39 cellular contexts compared by ENCODE assay signal in the genomic region with DNA sequence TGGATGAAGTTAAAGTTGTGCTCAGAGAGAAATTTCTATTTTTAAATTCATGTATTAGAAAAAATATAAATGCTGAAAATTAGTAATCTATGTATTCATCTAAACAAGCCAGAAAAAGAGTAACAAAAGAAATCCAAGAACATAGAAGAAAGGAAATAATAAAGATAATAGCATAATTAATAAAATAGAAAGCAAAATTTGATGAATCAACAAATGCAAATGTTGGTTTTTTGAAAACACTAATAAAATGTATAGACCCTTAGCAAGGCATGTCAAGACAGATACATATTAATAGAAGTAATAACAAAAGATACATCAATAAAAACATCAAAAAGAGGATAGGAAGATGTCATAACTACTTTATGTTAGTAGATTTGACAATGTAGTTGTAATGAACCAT. TPM values are rescaled to one million over a fixed set of nuclear protein-coding genes. Genes with fewer than 3 reads are reported as not detected.
"Had no signal": no experiment of that assay in that cellular context is flagged by ENCODE, and none has a peak within 500 bp of the region (broad histone marks: within the 10 kb centered on the region; RNA-seq: fewer than 3 reads in every experiment).

No MANE protein-coding gene starts in this region.

- H3K9me3 ChIP-seq: MG63 had no signal

- H3K4me3 ChIP-seq: MG63 had no signal

- DNase-seq: Karpas-422, Kasumi-1, MG63, MM.1S, MV-4-11, NCI-H1048, NCI-H1092, NCI-H1092 treated with DMSO at 0.1 percent for 48 hours, NCI-H1105, NCI-H1105 treated with DMSO at 0.1 percent for 48 hours, NCI-H1417, NCI-H1417 treated with DMSO at 0.1 percent for 48 hours, NCI-H1436, NCI-H1436 treated with DMSO at 0.1 percent for 48 hours, NCI-H146, NCI-H1694, NCI-H1694 treated with DMSO at 0.1 percent for 48 hours, NCI-H187, NCI-H187 treated with DMSO at 0.1 percent for 48 hours, NCI-H1930, NCI-H2029, NCI-H2029 treated with DMSO at 0.1 percent for 48 hours, NCI-H2081, NCI-H2081 treated with DMSO at 0.1 percent for 48 hours, NCI-H2107, NCI-H2171, NCI-H2171 treated with DMSO at 0.1 percent for 48 hours, NCI-H2227 treated with DMSO at 0.1 percent for 48 hours, NCI-H226, NCI-H345, NCI-H446, NCI-H446 treated with DMSO at 0.1 percent for 48 hours, NCI-H510A, NCI-H510A treated with DMSO at 0.1 percent for 48 hours, NCI-H524, NCI-H524 treated with DMSO at 0.1 percent for 48 hours had no signal

- H3K27me3 ChIP-seq: MG63 had no signal

- H3K36me3 ChIP-seq: MG63 had no signal

RNA-seq across cellular contexts. Expression of a gene that starts 18.0 kb away (rescaled TPM):
- total RNA-seq: LHCN-M2, M059J, MCF 10A had no signal
